6 cellular contexts compared by ENCODE assay signal in the genomic region with DNA sequence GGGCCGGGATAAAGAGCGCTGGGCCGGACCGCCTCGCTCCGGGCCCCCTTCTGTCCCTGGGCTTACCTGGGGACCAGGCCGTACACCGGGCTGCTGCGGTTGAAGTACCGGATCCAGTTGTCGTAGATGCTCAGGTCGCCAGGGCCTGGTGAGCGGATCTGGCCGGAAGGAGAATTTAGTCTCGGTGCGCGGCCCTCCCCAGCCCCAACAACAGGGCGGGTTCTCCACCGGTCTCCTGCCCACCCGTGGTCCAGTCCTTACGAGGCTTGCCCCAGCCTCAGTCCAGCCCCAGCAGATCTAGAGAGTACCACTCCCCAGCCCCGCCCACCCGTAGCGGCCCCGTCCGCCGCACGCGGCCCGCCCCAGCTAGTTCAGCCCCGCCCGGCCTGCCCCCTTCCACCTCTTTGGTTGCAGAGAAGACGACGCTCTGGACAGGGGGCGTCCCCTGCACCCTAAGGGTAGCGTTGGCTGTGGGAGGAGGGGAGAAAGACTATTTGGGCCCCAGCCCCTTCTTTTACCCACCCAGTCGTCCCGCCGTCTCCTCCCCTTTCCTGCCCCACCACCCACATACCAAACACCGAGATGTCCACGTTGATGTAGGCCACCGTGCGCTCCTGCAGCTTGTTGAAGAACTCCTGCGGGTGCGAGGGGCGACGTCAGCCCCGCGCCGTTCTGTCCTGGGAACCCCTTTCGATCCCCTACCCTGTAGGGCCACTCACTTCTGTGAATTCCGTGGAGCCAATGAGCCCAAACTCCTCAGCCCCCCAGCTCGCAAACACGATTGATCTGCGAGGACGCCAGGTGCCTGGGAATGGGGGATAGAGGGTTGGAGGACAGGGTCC. TPM values are rescaled to one million over a fixed set of nuclear protein-coding genes. Genes with fewer than 3 reads are reported as not detected.
DNase-seq lines count a peak whose midpoint lies in the region; TF ChIP-seq lines count a peak whose summit lies in the region.

No MANE protein-coding gene starts in this region.

- no peaks in the 10 kb centered on the region for H3K36me3 ChIP-seq in ovary

- peaks cover 8% of the 10 kb centered on the region for H3K4me1 ChIP-seq in ovary (ENCODE audit: insufficient read depth)

- H3K27ac ChIP-seq in ovary = peak overlapping the region; percentile 11 to 23

- intact Hi-C loops in ovary (cut with DNase I) = no loop called here
- intact Hi-C loops in head of caudate nucleus (cut with DNase I) = no loop called here

- TF ChIP-seq CTCF in choroid plexus epithelial cell (conservative IDR thresholded peaks at IDR 0.05; ENCODE audit: low read depth, low read length) = no peak
- TF ChIP-seq CTCF in ovary (IDR thresholded peaks at IDR 0.05) = no peak

- DNase-seq in choroid plexus epithelial cell (ENCODE audit: low read depth) (peak; percentile 19), ovary (peak in 3 of 5 donors; percentile 46 to 56 (median 48)), head of caudate nucleus (no peak), SW 1271 (lab: John Stamatoyannopoulos, UW) (no peak), EL (no peak)

- H3K4me3 ChIP-seq in choroid plexus epithelial cell (ENCODE audit: low read depth, low read length) = peak overlapping the region; percentile 63
- H3K4me3 ChIP-seq in ovary = peak overlapping the region; percentile 52

- no peak for TF ChIP-seq EP300 in ovary (IDR thresholded peaks at IDR 0.05)

- H3K27me3 ChIP-seq in ovary = no peaks in the 10 kb centered on the region

- H3K9me3 ChIP-seq in ovary = no peaks in the 10 kb centered on the region

- TF ChIP-seq POLR2A in GM19099 (IDR thresholded peaks at IDR 0.05; ENCODE audit: extremely low read depth, insufficient read length, low read depth) = peak; percentile 29
- TF ChIP-seq POLR2A in ovary (IDR thresholded peaks at IDR 0.05) = no peak

- WGBS in ovary, 3 donors = 5 to 14% (median 8%) methylated on average over 26 to 56 of the region's 56 CpGs

RNA-seq across cellular contexts. Expression of gene SAC3D1, which starts 6.8 kb away (rescaled TPM):
- 10 to 100 TPM in 2 of 7 donors, 1 to 10 TPM in 5; 7.3 to 11.6 (median 8.5) TPM for total RNA-seq in ovary
- 1 to 10 TPM; 1.1 to 7.6 TPM for polyA plus RNA-seq in ovary

RNA-seq across cellular contexts. Expression of gene NAALADL1, which starts 10.6 kb away (rescaled TPM):
- total RNA-seq in ovary = 10 to 100 TPM; 12.1 to 33.7 (median 17.6) TPM
- polyA plus RNA-seq in ovary = 10 to 100 TPM in 1 of 2 donors, 1 to 10 TPM in 1; 7.1 to 33.2 TPM

RNA-seq across cellular contexts. Expression of gene SNX15, which starts 20.6 kb away (rescaled TPM):
- total RNA-seq in ovary = 10 to 100 TPM; 10.2 to 30.5 (median 19.9) TPM
- polyA plus RNA-seq in ovary = 10 to 100 TPM; 15.0 to 23.8 TPM

RNA-seq across cellular contexts. Expression of gene ARL2, which starts 33.8 kb away (rescaled TPM):
- 100 to 1,000 TPM in 4 of 7 donors, 10 to 100 TPM in 3; 77.3 to 147 (median 101) TPM for total RNA-seq in ovary
- 10 to 100 TPM; 60.9 to 86.3 TPM for polyA plus RNA-seq in ovary

RNA-seq across cellular contexts. Expression of gene CDCA5, which starts 36.0 kb away (rescaled TPM):
- total RNA-seq in ovary = 1 to 10 TPM in 2 of 7 donors, under 1 TPM in 4, not detected in 1; 0.38 to 2.8 (median 0.52) TPM
- 1 to 10 TPM; 1.0 to 1.2 TPM for polyA plus RNA-seq in ovary

Comparison
In these comparisons a context has a peak if more than half of its experiments do, and no peak if none do; other contexts are left out.
1. DNase-seq: peak in choroid plexus epithelial cell (single experiment) and ovary (3 of 5); none in head of caudate nucleus (0 of 42), SW 1271 (0 of 2) and EL (single experiment).